8 cellular contexts compared by ENCODE assay signal in the genomic region with DNA sequence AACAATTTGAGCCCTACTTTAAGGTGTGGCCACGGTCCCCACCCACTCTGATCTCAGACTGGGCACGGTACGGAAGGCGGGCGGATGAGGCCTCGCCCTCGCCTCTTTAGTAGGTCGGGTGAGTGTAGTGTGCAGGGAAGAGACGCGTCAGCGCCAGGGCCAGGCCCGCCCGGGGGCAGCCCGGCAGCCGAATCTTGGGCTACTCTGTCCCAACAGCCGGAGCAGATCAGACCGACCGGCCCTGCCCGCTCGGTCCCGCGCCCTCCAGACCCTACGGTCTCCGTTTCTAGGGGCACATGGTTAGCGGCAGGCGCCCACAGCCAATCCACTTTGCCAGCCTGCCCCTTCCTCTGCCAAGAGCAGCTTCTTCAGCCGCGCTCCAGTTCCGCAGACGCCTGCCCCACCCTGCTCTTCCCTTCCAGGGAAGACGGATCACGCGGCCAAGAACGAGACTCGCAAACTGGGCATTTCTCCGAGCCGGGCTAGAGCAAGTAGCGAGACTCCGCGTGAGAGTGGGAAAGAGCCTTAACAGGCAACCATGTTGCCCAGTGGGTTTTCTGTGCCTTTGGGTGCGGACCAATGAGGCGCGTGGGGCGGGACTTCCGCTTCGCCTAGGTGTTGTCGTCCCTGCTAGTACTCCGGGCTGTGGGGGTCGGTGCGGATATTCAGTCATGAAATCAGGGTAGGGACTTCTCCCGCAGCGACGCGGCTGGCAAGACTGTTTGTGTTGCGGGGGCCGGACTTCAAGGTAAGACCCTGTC. TPM values are rescaled to one million over a fixed set of nuclear protein-coding genes. Genes with fewer than 3 reads are reported as not detected.
DNase-seq lines count a peak whose midpoint lies in the region; ATAC-seq and TF ChIP-seq lines count a peak whose summit lies in the region.

A gene with protein sequence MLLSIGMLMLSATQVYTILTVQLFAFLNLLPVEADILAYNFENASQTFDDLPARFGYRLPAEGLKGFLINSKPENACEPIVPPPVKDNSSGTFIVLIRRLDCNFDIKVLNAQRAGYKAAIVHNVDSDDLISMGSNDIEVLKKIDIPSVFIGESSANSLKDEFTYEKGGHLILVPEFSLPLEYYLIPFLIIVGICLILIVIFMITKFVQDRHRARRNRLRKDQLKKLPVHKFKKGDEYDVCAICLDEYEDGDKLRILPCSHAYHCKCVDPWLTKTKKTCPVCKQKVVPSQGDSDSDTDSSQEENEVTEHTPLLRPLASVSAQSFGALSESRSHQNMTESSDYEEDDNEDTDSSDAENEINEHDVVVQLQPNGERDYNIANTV (plus strand): TSS at position 610 of the 761 bp plus-strand sequence. CDS start 32,812 bp downstream, outside the sequence.

- H3K27ac Mint-ChIP-seq in H9 (peak within 1 kb of the TSS; percentile 96 to 98 (median 98)), natural killer cell (peak within 1 kb of the TSS; percentile 96 to 98)

- H4K8ac ChIP-seq in H9 (replicated peaks; ENCODE audit: insufficient read length, low read depth, low read length): no peak within 1 kb of the TSS

- H3K18ac ChIP-seq in H9 (ENCODE audit: insufficient read length, low read depth, low read length): peak within 1 kb of the TSS; percentile 85

- H2BK12ac ChIP-seq in H9 (ENCODE audit: insufficient read length, low read depth, low read length): no peak within 1 kb of the TSS

- H3K9ac ChIP-seq in ES-I3 (ENCODE audit: low read depth, low read length) (peak within 1 kb of the TSS; percentile 92), H9 (ENCODE audit: extremely low read depth, insufficient read length, low read length) (peak within 1 kb of the TSS; percentile 74)

- H3K4me3 ChIP-seq in fibroblast of mammary gland (ENCODE audit: control insufficient read depth, low read depth, low read length): peak within 1 kb of the TSS; percentile 85

- H3K27me3 Mint-ChIP-seq in H9 (ENCODE audit: low read depth): no peaks in the 10 kb centered on the region
- H3K27me3 Mint-ChIP-seq in natural killer cell (ENCODE audit: low read depth in 2 of 2): peaks cover 6 to 12% of the 10 kb centered on the region in 2 donors

- no peak within 1 kb of the TSS for H4K91ac ChIP-seq in H9 (ENCODE audit: insufficient read length, low read depth, low read length)

- H2BK15ac ChIP-seq in H9 (ENCODE audit: low read depth, low read length): no peak within 1 kb of the TSS

- WGBS in H9 (ENCODE audit: extremely low coverage, insufficient read length, low lambda C conversion rate): no CpG with 5 or more reads among the region's 56 CpGs

- TF ChIP-seq CTCF in H9 (conservative IDR thresholded peaks at IDR 0.05) (no peak), fibroblast of mammary gland (conservative IDR thresholded peaks at IDR 0.05; ENCODE audit: control insufficient read depth, insufficient read depth, low read depth, low read length) (no peak), natural killer cell (IDR thresholded peaks at IDR 0.05) (no peak)

- H3K4me1 Mint-ChIP-seq in H9: peaks cover 34 to 36% of the 10 kb centered on the region in 2 experiments
- H3K4me1 Mint-ChIP-seq in natural killer cell: peaks cover 53% of the 10 kb centered on the region in 2 donors

- H3K27ac ChIP-seq in H9 (ENCODE audit: insufficient read length, low read depth, low read length): peak within 1 kb of the TSS; percentile 27

- no peaks in the 10 kb centered on the region for H3K27me3 ChIP-seq in H9 (ENCODE audit: insufficient read depth, low read length)

- H3K4me3 Mint-ChIP-seq in H9 (peak within 1 kb of the TSS; percentile 94 to 98), natural killer cell (peak within 1 kb of the TSS; percentile 96)

- no peaks in the 10 kb centered on the region for H4K20me1 ChIP-seq in H9 (ENCODE audit: control insufficient read depth, insufficient read depth, insufficient read length)

- peaks cover 13% of the 10 kb centered on the region for H3K4me1 ChIP-seq in ES-I3 (ENCODE audit: insufficient read depth, low read length)
- no peaks in the 10 kb centered on the region for H3K4me1 ChIP-seq in H9 (ENCODE audit: insufficient read depth, low read length)

- H2BK20ac ChIP-seq in H9 (ENCODE audit: low read depth, low read length, poor library complexity, severe bottlenecking): no peak within 1 kb of the TSS

- H2BK120ac ChIP-seq in H9 (ENCODE audit: low read depth, low read length, poor library complexity, severe bottlenecking): no peak within 1 kb of the TSS

- H4K5ac ChIP-seq in H9 (ENCODE audit: insufficient read length, low read depth, low read length): peak within 1 kb of the TSS; percentile 1

- peak; percentile 80 for TF ChIP-seq POLR2A in Raji (IDR thresholded peaks at IDR 0.05; ENCODE audit: insufficient read depth, low read depth, low read length)

- no peak within 1 kb of the TSS for H3K23ac ChIP-seq in H9 (ENCODE audit: insufficient read length, low read depth, low read length)

- no peak within 1 kb of the TSS for H3T11ph ChIP-seq in H9 (ENCODE audit: low read length)

- peak within 1 kb of the TSS; percentile 66 for H2AFZ ChIP-seq in H9 (ENCODE audit: low read length)

- ATAC-seq in natural killer cell: peak; percentile 93 to 98 (median 95)

- intact Hi-C loops in natural killer cell (cut with micrococcal nuclease): loop anchor here (1.0 to 5.0 kb wide), 2 partner anchors 60 to 300 kb away; a partner anchor contains a TSS

- H3K4ac ChIP-seq in H9 (ENCODE audit: low read depth, low read length): no peak within 1 kb of the TSS

- DNase-seq in H9 (peak; percentile 93), M059J (ENCODE audit: low read depth) (peak; percentile 98), fibroblast of mammary gland (ENCODE audit: low read depth) (peak; percentile 94), natural killer cell (peak; percentile 93)
- DNase-seq in activated T-helper 9 cell treated with anti-CD3 and anti-CD28 coated beads, Interleukin-2, amount 50 U/mL, for 16 hours (ENCODE audit: low read depth): peak; percentile 90
- DNase-seq in stimulated activated naive CD4-positive, alpha-beta T cell (lab: John Stamatoyannopoulos, UW): peak; percentile 85 to 92 (median 90)

- no peaks in the 10 kb centered on the region for H3K9me3 ChIP-seq in ES-I3 (ENCODE audit: control insufficient read depth, insufficient read depth, low read length)
- no peaks in the 10 kb centered on the region for H3K9me3 ChIP-seq in H9 (ENCODE audit: control insufficient read depth, low read depth, low read length)

- H2AK5ac ChIP-seq in H9 (ENCODE audit: insufficient read length, low read length): no peak within 1 kb of the TSS

- H3K79me1 ChIP-seq in H9 (ENCODE audit: insufficient read depth, low read depth, low read length, poor library complexity, severe bottlenecking): peaks cover 3% of the 10 kb centered on the region

- no peaks in the 10 kb centered on the region for H3K9me3 Mint-ChIP-seq in H9
- H3K9me3 Mint-ChIP-seq in natural killer cell: no peaks in the 10 kb centered on the region

- H3K4me2 ChIP-seq in H9 (ENCODE audit: insufficient read depth, insufficient read length, low read length): peak within 1 kb of the TSS; percentile 97

- peak within 1 kb of the TSS; percentile 86 for H3K14ac ChIP-seq in H9 (ENCODE audit: insufficient read depth, low read length)

- peaks cover 17% of the 10 kb centered on the region; the same call in 1 of the 2 replicates for H3K79me2 ChIP-seq in H9 (ENCODE audit: insufficient read depth, low read length)

- 0 out of 7 replicates have a peak, but pooled peaks cover 0 to 4% (median 0%) of the 10 kb centered on the region in 3 experiments for H3K36me3 Mint-ChIP-seq in H9 (ENCODE audit: insufficient read depth in 1 of 3, low read depth in 3 of 3)
- H3K36me3 Mint-ChIP-seq in natural killer cell: no peaks in the 10 kb centered on the region

- H2BK5ac ChIP-seq in H9 (ENCODE audit: insufficient read length, low read length): no peak within 1 kb of the TSS

- peaks cover 10% of the 10 kb centered on the region for H3K23me2 ChIP-seq in H9 (ENCODE audit: insufficient read length, low read depth, low read length, poor library complexity, severe bottlenecking)

- no peak within 1 kb of the TSS for H3K56ac ChIP-seq in H9 (ENCODE audit: insufficient read length, low read depth, low read length)

- H3K36me3 ChIP-seq in ES-I3 (ENCODE audit: insufficient read depth, low read length): no peaks in the 10 kb centered on the region

RNA-seq across cellular contexts. Expression of the gene that starts here (rescaled TPM):
- total RNA-seq in H9 (2021) (23.4 and 23.7 TPM in 2 replicates), natural killer cell (10 to 100 TPM; 57.4 to 69.7 (median 66.6) TPM)
- total RNA-seq in M059J (2014; rRNA removed; shearing (Covaris generic)): 37.3 and 38.2 TPM in 2 replicates

Comparison
In these comparisons a context has a peak if more than half of its experiments do, and no peak if none do; other contexts are left out.
1. Peak in every context shown above with its lines: DNase-seq, ATAC-seq, H3K4me3 ChIP-seq and H3K27ac ChIP-seq.